ENCODE assay signal across 9 cellular contexts in the genomic region with DNA sequence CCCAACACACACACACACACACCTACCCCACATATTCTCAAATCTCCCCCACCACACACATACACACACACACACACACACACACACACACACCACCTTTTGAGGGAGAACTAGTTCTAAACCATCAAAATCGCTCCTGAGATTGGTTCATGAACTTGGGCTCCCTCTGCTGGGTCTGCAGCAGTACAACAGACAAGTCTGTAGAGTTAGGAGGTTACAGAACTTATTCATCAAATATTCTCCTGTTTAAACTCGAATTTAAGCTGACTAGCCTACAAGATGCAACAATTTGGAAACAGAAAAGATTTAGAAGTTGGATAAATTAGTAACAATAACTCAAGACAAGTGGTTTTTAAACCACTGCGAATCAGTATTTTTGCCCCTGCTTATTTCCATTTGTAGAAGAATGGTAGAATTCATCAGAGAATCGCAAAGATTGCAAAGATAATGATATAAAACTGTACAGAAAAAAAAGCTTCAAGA.
DNase-seq lines count a peak whose midpoint lies in the region; ATAC-seq and TF ChIP-seq lines count a peak whose summit lies in the region.
"Had no signal": no experiment of that assay in that cellular context is flagged by ENCODE, and none has a peak within 500 bp of the region (broad histone marks: within the 10 kb centered on the region; RNA-seq: fewer than 3 reads in every experiment).

No MANE protein-coding gene starts in this region.

- peaks cover 10% of the 10 kb centered on the region for H3K27me3 Mint-ChIP-seq in activated CD8-positive, alpha-beta T cell treated with anti-CD3 and anti-CD28 coated beads, Interleukin-2, amount 10 ng/mL, durations not matched to agents 7 days and 5 days (ENCODE audit: low read depth)
- peaks cover 4% of the 10 kb centered on the region for H3K27me3 Mint-ChIP-seq in T-helper 2 cell treated with Interferon-gamma antibody and Interleukin-4, amounts not matched to agents 5 μg/mL and 100 μg/mL, for 36 hours (ENCODE audit: low read depth)

- H3K9me3 Mint-ChIP-seq in activated CD8-positive, alpha-beta T cell treated with anti-CD3 and anti-CD28 coated beads, Interleukin-2, amount 10 ng/mL, durations not matched to agents 7 days and 5 days (ENCODE audit: insufficient read depth): no peaks in the 10 kb centered on the region
- no peaks in the 10 kb centered on the region for H3K9me3 Mint-ChIP-seq in T-helper 2 cell treated with Interferon-gamma antibody and Interleukin-4, amounts not matched to agents 5 μg/mL and 100 μg/mL, for 36 hours

- H3K4me3 Mint-ChIP-seq in activated CD8-positive, alpha-beta T cell treated with anti-CD3 and anti-CD28 coated beads, Interleukin-2, amount 10 ng/mL, durations not matched to agents 7 days and 5 days: no peak overlapping the region
- H3K4me3 Mint-ChIP-seq in T-helper 2 cell treated with Interferon-gamma antibody and Interleukin-4, amounts not matched to agents 5 μg/mL and 100 μg/mL, for 36 hours: no peak overlapping the region

- no peak overlapping the region for H3K27ac Mint-ChIP-seq in activated CD8-positive, alpha-beta T cell treated with anti-CD3 and anti-CD28 coated beads, Interleukin-2, amount 10 ng/mL, durations not matched to agents 7 days and 5 days
- no peak overlapping the region for H3K27ac Mint-ChIP-seq in T-helper 2 cell treated with Interferon-gamma antibody and Interleukin-4, amounts not matched to agents 5 μg/mL and 100 μg/mL, for 36 hours

- no peaks in the 10 kb centered on the region for H3K27me3 ChIP-seq in BJ (ENCODE audit: control insufficient read depth, insufficient read depth, low read length)
- H3K27me3 ChIP-seq: SJSA1 had no signal

- H3K36me3 ChIP-seq in BJ (ENCODE audit: control insufficient read depth, insufficient read depth, low read length): no peaks in the 10 kb centered on the region
- H3K36me3 ChIP-seq: SJSA1 had no signal

- POLR2A ChIA-PET in BJ (lab: Charles Lee): no interaction called here
- POLR2A ChIA-PET in activated CD8-positive, alpha-beta T cell treated with anti-CD3 and anti-CD28 coated beads, Interleukin-2, amount 10 ng/mL, durations not matched to agents 7 days and 5 days (lab: Charles Lee): no interaction called here

- peak; percentile 88 for TF ChIP-seq CTCF in BJ (IDR thresholded peaks at IDR 0.05; ENCODE audit: insufficient read depth, low read depth, low read length)

- H3K4me3 ChIP-seq in BJ (ENCODE audit: low read depth, low read length): no peak overlapping the region
- H3K4me3 ChIP-seq: SJSA1 had no signal

- no peaks in the 10 kb centered on the region for H3K36me3 Mint-ChIP-seq in activated CD8-positive, alpha-beta T cell treated with anti-CD3 and anti-CD28 coated beads, Interleukin-2, amount 10 ng/mL, durations not matched to agents 7 days and 5 days (ENCODE audit: low read depth)
- no peaks in the 10 kb centered on the region for H3K36me3 Mint-ChIP-seq in T-helper 2 cell treated with Interferon-gamma antibody and Interleukin-4, amounts not matched to agents 5 μg/mL and 100 μg/mL, for 36 hours (ENCODE audit: low read depth)

- DNase-seq in BJ (ENCODE audit: low read depth) (no peak), NCI-H69 (lab: John Stamatoyannopoulos, UW) (peak; percentile 58), fibroblast of the conjunctiva (ENCODE audit: low read depth) (peak; percentile 51), pulmonary artery endothelial cell (ENCODE audit: low read depth, low spot score) (peak; percentile 4)
- peak; percentile 51 for DNase-seq in activated CD8-positive, alpha-beta T cell treated with anti-CD3 and anti-CD28 coated beads, Interleukin-2, amount 10 ng/mL, durations not matched to agents 7 days and 5 days
- no peak for DNase-seq in T-helper 2 cell treated with Interferon-gamma antibody and Interleukin-4, amounts not matched to agents 5 μg/mL and 100 μg/mL, for 36 hours (ENCODE audit: low spot score)

- CTCF ChIA-PET in BJ (lab: Yijun Ruan, JAX): interaction anchor here (0.6 to 1.4 kb wide), 8 partner anchors 9 to 1939 kb away, joined by 3 to 6 read pairs (median 4); a partner anchor contains a TSS
- CTCF ChIA-PET in activated CD8-positive, alpha-beta T cell treated with anti-CD3 and anti-CD28 coated beads, Interleukin-2, amount 10 ng/mL, durations not matched to agents 7 days and 5 days (lab: Charles Lee): interaction anchor here (0.7 to 1.1 kb wide), 9 partner anchors 10 to 131 kb away, joined by 3 to 5 read pairs (median 3); no protein-coding TSS in a partner anchor

- ATAC-seq in GM18502 (IDR thresholded peaks at IDR 0.05; ENCODE audit: poor library complexity, unreplicated experiment) (peak; percentile 95), HG02981 (IDR thresholded peaks at IDR 0.05; ENCODE audit: unreplicated experiment) (peak; percentile 92)
- peak; percentile 76 for ATAC-seq in activated CD8-positive, alpha-beta T cell treated with anti-CD3 and anti-CD28 coated beads, Interleukin-2, amount 10 ng/mL, durations not matched to agents 7 days and 5 days

- no peaks in the 10 kb centered on the region for H3K4me1 Mint-ChIP-seq in activated CD8-positive, alpha-beta T cell treated with anti-CD3 and anti-CD28 coated beads, Interleukin-2, amount 10 ng/mL, durations not matched to agents 7 days and 5 days (ENCODE audit: low read depth)
- no peaks in the 10 kb centered on the region for H3K4me1 Mint-ChIP-seq in T-helper 2 cell treated with Interferon-gamma antibody and Interleukin-4, amounts not matched to agents 5 μg/mL and 100 μg/mL, for 36 hours (ENCODE audit: low read depth)

Comparison
In these comparisons a context has a peak if more than half of its experiments do, and no peak if none do; other contexts are left out.
1. DNase-seq: peak in NCI-H69 (single experiment), activated CD8-positive, alpha-beta T cell treated with anti-CD3 and anti-CD28 coated beads, Interleukin-2, amount 10 ng/mL, durations not matched to agents 7 days and 5 days (single experiment), fibroblast of the conjunctiva (single experiment) and pulmonary artery endothelial cell (single experiment); none in BJ (single experiment) and T-helper 2 cell treated with Interferon-gamma antibody and Interleukin-4, amounts not matched to agents 5 μg/mL and 100 μg/mL, for 36 hours (single experiment).
2. Peak in every context shown above with its lines, with median percentiles within 50 percentile points of each other: ATAC-seq.